In genomic region chr7:7183833-7184463, GRCh38 we compare ENCODE assay signal across 8 cellular contexts. TPM values are rescaled to one million over a fixed set of nuclear protein-coding genes. Genes with fewer than 3 reads are reported as not detected.
A peak's percentile ranks its signal among the peaks of the same experiment; 100 is the strongest.
DNase-seq lines count a peak whose midpoint lies in the region; ATAC-seq, FAIRE-seq and TF ChIP-seq lines count a peak whose summit lies in the region.

No MANE protein-coding gene starts in this region.

- CTCF ChIA-PET in AG04450 (lab: Charles Lee) = interaction anchor here (1.2 kb wide), 1 partner anchor 80 kb away, joined by 5 read pairs; no protein-coding TSS in a partner anchor

- ATAC-seq in lower lobe of right lung = no peak

- intact Hi-C loops in lower lobe of right lung (cut with DNase I) = no loop called here

- H3K4me3 ChIP-seq in AG04450 (ENCODE audit: low read depth, low read length) = peak overlapping the region; percentile 85
- H3K4me3 ChIP-seq in HFF-Myc (replicated peaks; ENCODE audit: low read depth, low read length) = peak overlapping the region; percentile 74
- H3K4me3 ChIP-seq in astrocyte of the cerebellum (ENCODE audit: low read depth, low read length) = peak overlapping the region; percentile 89
- H3K4me3 ChIP-seq in lower lobe of right lung = peak overlapping the region; percentile 98

- no peak for DNase-seq in AG04450 (ENCODE audit: low read depth, low spot score)
- no peak for DNase-seq in HFF-Myc (ENCODE audit: extremely low read depth, low read depth)
- DNase-seq in astrocyte of the cerebellum (ENCODE audit: low read depth) = no peak
- no peak for DNase-seq in lower lobe of right lung
- DNase-seq in hippocampal formation (lab: John Stamatoyannopoulos, UW) = no peak
- no peak for DNase-seq in SKM-1 treated with dmso at 0.1 percent for 144 hours (lab: John Stamatoyannopoulos, UW; ENCODE audit: unreplicated experiment)
- no peak for DNase-seq in urothelium cell line (ENCODE audit: low spot score)
- no peak for DNase-seq in stimulated activated CD4-positive, alpha-beta T cell treated with anti-CD3 and anti-CD28 coated beads, Interleukin-12 subunit alpha, Interleukin-12 subunit beta, amount 100 ng/mL, for 4 hours

- H3K36me3 ChIP-seq in lower lobe of right lung = no peaks in the 10 kb centered on the region

- H3K27ac ChIP-seq in AG04450 (ENCODE audit: low read depth, low read length) = no peak overlapping the region
- H3K27ac ChIP-seq in lower lobe of right lung = no peak overlapping the region

- 0 out of 2 replicates have a peak, but pooled peaks cover 2% of the 10 kb centered on the region for H3K9me3 ChIP-seq in AG04450 (ENCODE audit: control insufficient read depth, insufficient read depth, low read length)
- no peaks in the 10 kb centered on the region for H3K9me3 ChIP-seq in lower lobe of right lung

- POLR2A ChIA-PET in AG04450 (lab: Yijun Ruan, JAX) = no interaction called here

- peaks cover 28% of the 10 kb centered on the region for H3K4me1 ChIP-seq in lower lobe of right lung

- in situ Hi-C loops in astrocyte of the cerebellum (cut with HindIII; ENCODE audit: low sequenced_read_pairs) = no loop called here

- H3K27me3 ChIP-seq in AG04450 (ENCODE audit: control insufficient read depth, insufficient read depth, low read length) = no peaks in the 10 kb centered on the region
- no peaks in the 10 kb centered on the region for H3K27me3 ChIP-seq in lower lobe of right lung (ENCODE audit: low read depth)

- no peak for FAIRE-seq in urothelium cell line (lab: Jason Lieb, UNC)

- TF ChIP-seq CTCF in AG04450 (IDR thresholded peaks at IDR 0.05; ENCODE audit: low read depth, low read length) (no peak), HFF-Myc (IDR thresholded peaks at IDR 0.05; ENCODE audit: low read depth, low read length, missing control alignments) (no peak), astrocyte of the cerebellum (IDR thresholded peaks at IDR 0.05; ENCODE audit: low read depth, low read length, missing control alignments) (no peak), lower lobe of right lung (IDR thresholded peaks at IDR 0.05) (no peak)

RNA-seq across cellular contexts. Expression of gene C1GALT1, which starts 1.6 kb away (rescaled TPM):
- 14.6 and 24.0 TPM in 2 replicates for polyA plus RNA-seq in AG04450 (2011; rRNA removed)
- polyA minus RNA-seq in AG04450 (2011; rRNA and poly(A)+ RNA removed) = 4.6 and 11.0 TPM in 2 replicates
- total RNA-seq in lower lobe of right lung = 39.0 TPM
